Comparison of ENCODE assay signal across 11 cellular contexts in the genomic region with DNA sequence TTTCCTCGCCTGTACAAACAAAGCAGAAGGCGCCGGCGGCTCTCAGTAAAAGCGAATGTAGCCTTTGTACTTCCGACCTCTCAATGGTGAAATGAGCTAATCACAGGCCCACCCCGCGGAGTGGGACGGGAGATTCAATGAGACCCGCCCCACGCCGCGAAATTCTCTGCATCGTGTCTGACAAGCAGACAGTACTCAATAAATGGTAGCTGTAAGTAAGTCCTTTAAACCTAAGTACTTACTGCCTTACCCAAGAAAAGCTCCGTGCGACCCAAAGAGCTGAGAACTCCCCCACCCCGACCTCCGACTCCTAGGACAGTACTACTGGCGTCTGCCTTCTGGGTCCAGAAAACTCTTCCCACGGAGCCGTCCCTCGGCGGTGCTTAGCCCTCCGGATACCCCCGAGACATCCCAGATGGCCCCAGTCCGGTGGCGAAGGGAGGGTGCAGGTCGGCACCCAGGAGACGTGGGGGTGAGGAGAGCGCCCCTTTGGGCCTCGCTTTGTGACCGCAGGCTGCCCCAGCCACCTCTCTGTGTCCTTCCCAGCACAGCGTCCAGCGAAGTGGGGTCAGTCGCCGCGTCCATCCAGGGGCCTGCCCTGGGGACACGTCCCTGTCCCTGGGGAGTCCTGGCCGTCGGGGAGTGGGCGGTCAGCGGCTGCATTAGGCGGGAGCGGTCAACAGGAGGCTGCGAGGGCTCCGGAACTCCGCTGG. TPM values are rescaled to one million over a fixed set of nuclear protein-coding genes. Genes with fewer than 3 reads are reported as not detected.
DNase-seq lines count a peak whose midpoint lies in the region; ATAC-seq and TF ChIP-seq lines count a peak whose summit lies in the region.
"Had no signal": no experiment of that assay in that cellular context is flagged by ENCODE, and none has a peak within 500 bp of the region (broad histone marks: within the 10 kb centered on the region; RNA-seq: fewer than 3 reads in every experiment).

No MANE protein-coding gene starts in this region.

- no peaks in the 10 kb centered on the region for H3K9me3 ChIP-seq in upper lobe of right lung
- H3K9me3 ChIP-seq: neutrophil had no signal

- peaks cover 1% of the 10 kb centered on the region for H3K27me3 Mint-ChIP-seq in chondrocyte (ENCODE audit: low read depth)
- peaks cover 59% of the 10 kb centered on the region for H3K27me3 Mint-ChIP-seq in mesothelial cell of epicardium (ENCODE audit: low read depth)

- DNase-seq in Right ventricle myocardium inferior (ENCODE audit: missing footprints) (peak; percentile 67), Right ventricle myocardium superior (no peak), chondrocyte (ENCODE audit: low spot score) (peak; percentile 93), mesothelial cell of epicardium (ENCODE audit: low spot score in 2 of 2, unreplicated experiment in 2 of 2) (no peak), upper lobe of right lung (peak; percentile 63), cerebellar nuclear complex (lab: John Stamatoyannopoulos, UW) (no peak), Kasumi-1 (lab: John Stamatoyannopoulos, UW) (no peak)

- H3K27ac ChIP-seq in upper lobe of right lung, result no peak overlapping the region
- H3K27ac ChIP-seq: neutrophil had no signal

- H3K4me3 Mint-ChIP-seq in chondrocyte (ENCODE audit: unreplicated experiment) (peak overlapping the region; percentile 64), mesothelial cell of epicardium (peak overlapping the region; percentile 65)

- no peaks in the 10 kb centered on the region for H3K9me3 Mint-ChIP-seq in chondrocyte (ENCODE audit: low read depth)
- H3K9me3 Mint-ChIP-seq in mesothelial cell of epicardium, result no peaks in the 10 kb centered on the region

- TF ChIP-seq CTCF in chondrocyte (IDR thresholded peaks at IDR 0.05) (no peak), mesothelial cell of epicardium (IDR thresholded peaks at IDR 0.05; ENCODE audit: unreplicated experiment) (no peak), upper lobe of right lung (IDR thresholded peaks at IDR 0.05) (no peak)

- H3K36me3 ChIP-seq in upper lobe of right lung, result no peaks in the 10 kb centered on the region
- H3K36me3 ChIP-seq: neutrophil had no signal

- H3K36me3 Mint-ChIP-seq in chondrocyte (ENCODE audit: low read depth) (no peaks in the 10 kb centered on the region), mesothelial cell of epicardium (no peaks in the 10 kb centered on the region)

- H3K27ac Mint-ChIP-seq in chondrocyte (ENCODE audit: unreplicated experiment) (no peak overlapping the region), mesothelial cell of epicardium (no peak overlapping the region)

- peaks cover 32% of the 10 kb centered on the region for H3K27me3 ChIP-seq in upper lobe of right lung

- ATAC-seq in Right ventricle myocardium inferior, result no peak
- ATAC-seq in Right ventricle myocardium superior (ENCODE audit: poor library complexity), result no peak
- no peak for ATAC-seq in upper lobe of right lung
- no peak for ATAC-seq in GM19328 (IDR thresholded peaks at IDR 0.05; ENCODE audit: unreplicated experiment)
- ATAC-seq: activated CD4-positive, CD25-positive, alpha-beta regulatory T cell treated with anti-CD3 and anti-CD28 coated beads, Interleukin-2, amount 50 U/mL, for 24 hours had no signal

- peak overlapping the region; percentile 56 for H3K4me3 ChIP-seq in upper lobe of right lung

- H3K4me1 Mint-ChIP-seq in chondrocyte (ENCODE audit: low read depth) (peaks cover 31% of the 10 kb centered on the region), mesothelial cell of epicardium (peaks cover 21% of the 10 kb centered on the region)

- peaks cover 12% of the 10 kb centered on the region for H3K4me1 ChIP-seq in upper lobe of right lung

- intact Hi-C loops in Right ventricle myocardium inferior (cut with DNase I), result loop anchor here (1.0 to 10.0 kb wide), 8 partner anchors 75 to 715 kb away; no protein-coding TSS in a partner anchor
- intact Hi-C loops in Right ventricle myocardium superior (cut with DNase I), result loop anchor here (5.0 kb wide), 1 partner anchor 714 kb away; no protein-coding TSS in a partner anchor
- intact Hi-C loops in upper lobe of right lung (cut with DNase I), result loop anchor here (5.0 kb wide), 1 partner anchor 714 kb away; no protein-coding TSS in a partner anchor

RNA-seq across cellular contexts. Expression of a gene that starts 1.0 kb away (rescaled TPM):
- 144 TPM for total RNA-seq in Right ventricle myocardium inferior
- total RNA-seq in Right ventricle myocardium superior, result 117 TPM
- total RNA-seq in chondrocyte, result 22.7 to 69.4 TPM (median 65.5 TPM) in 3 replicates
- total RNA-seq in mesothelial cell of epicardium, result 42.4 to 48.4 TPM (median 45.8 TPM) in 3 replicates
- total RNA-seq in upper lobe of right lung, result 40.8 TPM
- total RNA-seq: NCI-H460 had no signal

Comparison
In these comparisons a context has a peak if more than half of its experiments do, and no peak if none do; other contexts are left out.
1. DNase-seq: peak in Right ventricle myocardium inferior (single experiment), chondrocyte (single experiment) and upper lobe of right lung (single experiment); none in Right ventricle myocardium superior (single experiment), mesothelial cell of epicardium (0 of 2), cerebellar nuclear complex (0 of 2) and Kasumi-1 (0 of 2).